Comparison of ENCODE assay signal across 18 cellular contexts in the genomic region with DNA sequence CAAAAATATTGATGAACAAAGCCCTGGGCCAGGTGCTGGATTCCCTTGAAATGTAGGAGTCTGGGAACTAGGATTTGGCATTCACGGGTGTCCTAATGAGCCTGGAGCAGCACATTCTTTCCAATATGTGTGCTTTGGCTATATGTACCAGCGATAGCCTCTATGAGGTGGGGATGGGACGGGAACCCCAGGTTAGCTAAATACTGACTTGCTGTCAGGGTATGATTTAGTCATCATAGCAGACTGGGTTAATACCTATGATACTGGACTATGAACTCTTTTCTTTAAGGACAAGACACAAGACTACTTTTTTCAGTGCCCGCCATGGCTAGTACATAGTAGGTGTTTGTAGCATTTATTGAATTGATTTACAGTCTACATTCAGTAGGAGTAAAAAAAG.
DNase-seq lines count a peak whose midpoint lies in the region; ATAC-seq, FAIRE-seq and TF ChIP-seq lines count a peak whose summit lies in the region.
"Had no signal": no experiment of that assay in that cellular context is flagged by ENCODE, and none has a peak within 500 bp of the region (broad histone marks: within the 10 kb centered on the region; RNA-seq: fewer than 3 reads in every experiment).

No MANE protein-coding gene starts in this region.

- H2AFZ ChIP-seq in OCI-LY3 (ENCODE audit: low read depth, low read length), result no peak overlapping the region
- no peak overlapping the region for H2AFZ ChIP-seq in astrocyte (ENCODE audit: low read depth, low read length)
- H2AFZ ChIP-seq: GM23248 had no signal

- no peaks in the 10 kb centered on the region for H4K20me1 ChIP-seq in BLaER1
- H4K20me1 ChIP-seq in OCI-LY3 (ENCODE audit: insufficient read depth, low read length), result no peaks in the 10 kb centered on the region
- H4K20me1 ChIP-seq in astrocyte (ENCODE audit: insufficient read depth, low read length), result no peaks in the 10 kb centered on the region

- H3K4me2 ChIP-seq in BLaER1, result peak overlapping the region; percentile 30; the same call in 1 of the 2 replicates
- H3K4me2 ChIP-seq in OCI-LY3 (ENCODE audit: low read length), result peak overlapping the region; percentile 81
- no peak overlapping the region for H3K4me2 ChIP-seq in astrocyte (ENCODE audit: low read length)

- in situ Hi-C loops in G401 (cut with HindIII; ENCODE audit: low sequenced_read_pairs), result no loop called here

- H3K27ac Mint-ChIP-seq in astrocyte (ENCODE audit: unreplicated experiment), result peak overlapping the region; percentile 77
- no peak overlapping the region for H3K27ac Mint-ChIP-seq in stimulated activated naive CD8-positive, alpha-beta T cell treated with anti-CD3 and anti-CD28 coated beads, Interleukin-15, amount 100 ng/mL, for 72 hours
- H3K27ac Mint-ChIP-seq: CD4-positive, CD25-positive, alpha-beta regulatory T cell; CD8-positive, alpha-beta T cell had no signal

- H3K9me3 ChIP-seq in BLaER1, result peaks cover 6% of the 10 kb centered on the region; the same call in 1 of the 2 replicates
- no peaks in the 10 kb centered on the region for H3K9me3 ChIP-seq in OCI-LY3 (ENCODE audit: insufficient read depth, low read length)
- H3K9me3 ChIP-seq in astrocyte (ENCODE audit: insufficient read depth, low read depth, low read length), result no peaks in the 10 kb centered on the region
- H3K9me3 ChIP-seq: Caco-2 had no signal

- no peak for FAIRE-seq in astrocyte (lab: Jason Lieb, UNC)
- FAIRE-seq: GM12878, H1 had no signal

- no peak overlapping the region for H3K9ac ChIP-seq in BLaER1
- peak overlapping the region; percentile 46; the same call in 1 of the 2 replicates for H3K9ac ChIP-seq in OCI-LY3 (ENCODE audit: low read length)
- H3K9ac ChIP-seq in astrocyte (ENCODE audit: low read length), result no peak overlapping the region
- H3K9ac ChIP-seq: GM23248 had no signal

- H3K36me3 ChIP-seq in BLaER1 (no peaks in the 10 kb centered on the region), OCI-LY3 (replicated peaks; ENCODE audit: low read depth, low read length) (no peaks in the 10 kb centered on the region), astrocyte (ENCODE audit: insufficient read depth, low read length) (no peaks in the 10 kb centered on the region)

- ATAC-seq in stimulated activated naive CD8-positive, alpha-beta T cell treated with anti-CD3 and anti-CD28 coated beads, Interleukin-15, amount 100 ng/mL, for 72 hours, result peak; percentile 56
- ATAC-seq: CD8-positive, alpha-beta T cell had no signal

- H3K27ac ChIP-seq in BLaER1, result no peak overlapping the region
- peak overlapping the region; percentile 64; the same call in 1 of the 2 replicates for H3K27ac ChIP-seq in OCI-LY3 (ENCODE audit: low read length)
- no peak overlapping the region for H3K27ac ChIP-seq in astrocyte (ENCODE audit: low read depth, low read length)
- H3K27ac ChIP-seq: C4-2B, GM23248 had no signal

- no peaks in the 10 kb centered on the region for H3K27me3 Mint-ChIP-seq in astrocyte (ENCODE audit: low read depth, unreplicated experiment)
- no peaks in the 10 kb centered on the region for H3K27me3 Mint-ChIP-seq in stimulated activated naive CD8-positive, alpha-beta T cell treated with anti-CD3 and anti-CD28 coated beads, Interleukin-15, amount 100 ng/mL, for 72 hours

- H3K4me1 Mint-ChIP-seq in astrocyte (ENCODE audit: low read depth, unreplicated experiment), result peaks cover 32% of the 10 kb centered on the region
- H3K4me1 Mint-ChIP-seq in stimulated activated naive CD8-positive, alpha-beta T cell treated with anti-CD3 and anti-CD28 coated beads, Interleukin-15, amount 100 ng/mL, for 72 hours, result peaks cover 7% of the 10 kb centered on the region
- H3K4me1 Mint-ChIP-seq: CD4-positive, CD25-positive, alpha-beta regulatory T cell had no signal

- H3K9me3 Mint-ChIP-seq in astrocyte (ENCODE audit: unreplicated experiment), result peaks cover 4% of the 10 kb centered on the region
- peaks cover 0 to 4% of the 10 kb centered on the region in 2 donors for H3K9me3 Mint-ChIP-seq in stimulated activated naive CD8-positive, alpha-beta T cell treated with anti-CD3 and anti-CD28 coated beads, Interleukin-15, amount 100 ng/mL, for 72 hours
- H3K9me3 Mint-ChIP-seq: CD8-positive, alpha-beta T cell had no signal

- no peaks in the 10 kb centered on the region for H3K27me3 ChIP-seq in BLaER1
- 0 out of 2 replicates have a peak, but pooled peaks cover 6% of the 10 kb centered on the region for H3K27me3 ChIP-seq in OCI-LY3 (ENCODE audit: low read depth, low read length)
- no peaks in the 10 kb centered on the region for H3K27me3 ChIP-seq in astrocyte (ENCODE audit: insufficient read depth, low read length)

- H3K4me3 Mint-ChIP-seq in astrocyte (ENCODE audit: unreplicated experiment), result no peak overlapping the region
- H3K4me3 Mint-ChIP-seq in stimulated activated naive CD8-positive, alpha-beta T cell treated with anti-CD3 and anti-CD28 coated beads, Interleukin-15, amount 100 ng/mL, for 72 hours, result no peak overlapping the region
- H3K4me3 Mint-ChIP-seq: CD4-positive, CD25-positive, alpha-beta regulatory T cell; CD8-positive, alpha-beta T cell had no signal

- H3K4me1 ChIP-seq in BLaER1, result peaks cover 12% of the 10 kb centered on the region
- H3K4me1 ChIP-seq in OCI-LY3 (ENCODE audit: low read length), result peaks cover 25% of the 10 kb centered on the region
- no peaks in the 10 kb centered on the region for H3K4me1 ChIP-seq in astrocyte (ENCODE audit: insufficient read depth, low read length)

- H3K4me3 ChIP-seq in BLaER1, result no peak overlapping the region
- peak overlapping the region; percentile 60 for H3K4me3 ChIP-seq in OCI-LY3 (ENCODE audit: low read length)
- H3K4me3 ChIP-seq in astrocyte (ENCODE audit: insufficient read depth, low read depth, low read length), result no peak overlapping the region
- H3K4me3 ChIP-seq: GM12878, GM23248 had no signal

- H3K36me3 Mint-ChIP-seq in astrocyte (ENCODE audit: low read depth, unreplicated experiment), result no peaks in the 10 kb centered on the region
- H3K36me3 Mint-ChIP-seq: CD4-positive, CD25-positive, alpha-beta regulatory T cell; CD8-positive, alpha-beta T cell had no signal

- DNase-seq in astrocyte (ENCODE audit: low read depth), result no peak
- DNase-seq in stimulated activated naive CD8-positive, alpha-beta T cell treated with anti-CD3 and anti-CD28 coated beads, Interleukin-15, amount 100 ng/mL, for 72 hours, result no peak
- DNase-seq in G401 (ENCODE audit: low spot score), result no peak
- no peak for DNase-seq in NOMO-1 treated with DMSO at 0.1 percent for 48 hours (lab: John Stamatoyannopoulos, UW; ENCODE audit: unreplicated experiment)
- DNase-seq: Caco-2; CD8-positive, alpha-beta T cell; DMS153; DND-41; GDM1; GM23248; H7; HCEC 1CT had no signal

- TF ChIP-seq CTCF in OCI-LY3 (IDR thresholded peaks at IDR 0.05; ENCODE audit: low read depth, low read length), result no peak
- TF ChIP-seq CTCF in astrocyte (IDR thresholded peaks at IDR 0.05; ENCODE audit: insufficient read depth, low read depth, low read length), result no peak

- H3K79me2 ChIP-seq in OCI-LY3 (ENCODE audit: low read length) (no peaks in the 10 kb centered on the region), astrocyte (ENCODE audit: insufficient read depth, low read length) (no peaks in the 10 kb centered on the region)
